10 cellular contexts compared by ENCODE assay signal in the genomic region with DNA sequence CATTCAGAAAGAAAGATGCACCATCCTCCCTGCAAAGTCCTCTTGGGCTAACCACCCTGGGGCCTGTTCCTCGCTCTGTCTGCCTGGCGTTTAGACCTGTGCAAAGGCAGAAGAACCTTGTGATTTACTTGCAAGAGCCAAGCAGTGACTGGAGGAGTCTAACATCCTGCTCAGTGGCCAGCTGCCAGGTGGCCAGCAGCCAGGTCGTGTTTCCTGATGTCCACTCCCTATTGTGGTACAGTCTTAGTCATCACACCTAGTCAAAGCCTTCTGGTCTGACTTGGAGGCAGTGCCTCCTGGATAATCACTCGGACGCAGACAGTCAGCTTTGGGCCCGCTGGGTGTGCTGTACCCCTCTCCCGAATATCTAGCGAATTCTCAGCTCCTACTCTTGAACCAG.
DNase-seq lines count a peak whose midpoint lies in the region; ATAC-seq, FAIRE-seq and TF ChIP-seq lines count a peak whose summit lies in the region.
"Had no signal": no experiment of that assay in that cellular context is flagged by ENCODE, and none has a peak within 500 bp of the region (broad histone marks: within the 10 kb centered on the region; RNA-seq: fewer than 3 reads in every experiment).

No MANE protein-coding gene starts in this region.

- CTCF ChIA-PET in endothelial cell of umbilical vein (lab: Charles Lee): interaction anchor here (1.4 to 5.2 kb wide), 3 partner anchors 592 to 749 kb away, joined by 5 to 51 read pairs (median 9); a partner anchor contains a TSS

- H3K9me1 ChIP-seq in endothelial cell of umbilical vein (replicated peaks; ENCODE audit: control insufficient read depth, extremely low read depth, insufficient read depth, low read length): no peaks in the 10 kb centered on the region

- dilution Hi-C loops in endothelial cell of umbilical vein (cut with MboI; ENCODE audit: extremely low pct_ligation_motif_present, low sequenced_read_pairs): no loop called here

- POLR2A ChIA-PET in endothelial cell of umbilical vein (lab: Charles Lee): no interaction called here

- no peaks in the 10 kb centered on the region for H4K20me1 ChIP-seq in endothelial cell of umbilical vein (replicated peaks; ENCODE audit: control insufficient read depth, extremely low read depth, insufficient read depth, low read length)

- no TSS peak for BruUV-seq in endothelial cell of umbilical vein (replicated peaks; lab: Mats Ljungman, UMichigan)

- intact Hi-C loops in endothelial cell of umbilical vein (cut with micrococcal nuclease): no loop called here

- H3K27me3 ChIP-seq in endothelial cell of umbilical vein (ENCODE audit: control insufficient read depth in 2 of 2, insufficient read depth in 2 of 2, low read length in 2 of 2): peaks cover 0 to under 1% of the 10 kb centered on the region in 2 experiments

- H3K9ac ChIP-seq in endothelial cell of umbilical vein (replicated peaks; ENCODE audit: extremely low read depth, insufficient read depth, low read length): no peak overlapping the region
- H3K9ac ChIP-seq: KMS-11 had no signal

- no peak overlapping the region for H2AFZ ChIP-seq in endothelial cell of umbilical vein (ENCODE audit: low read depth, low read length)

- DNase-seq in DMS53 (lab: John Stamatoyannopoulos, UW) (peak; percentile 80), NCI-H69 (lab: John Stamatoyannopoulos, UW) (peak; percentile 72), endothelial cell of umbilical vein (ENCODE audit: low read depth, low spot score) (peak; percentile 93), non-pigmented ciliary epithelial cell (ENCODE audit: low read depth) (peak; percentile 70), UCSD-AML1 (lab: John Stamatoyannopoulos, UW; ENCODE audit: unreplicated experiment) (no peak)
- no peak for DNase-seq in stimulated activated CD4-positive, alpha-beta T cell treated with anti-CD3 and anti-CD28 coated beads, Interleukin-4, amount 100 ng/mL, for 1 hour
- DNase-seq: effector CD4-positive, alpha-beta T cell had no signal

- ATAC-seq in HG02981 (IDR thresholded peaks at IDR 0.05; ENCODE audit: unreplicated experiment): no peak
- no peak for ATAC-seq in GM19328 (IDR thresholded peaks at IDR 0.05; ENCODE audit: unreplicated experiment)

- H3K4me2 ChIP-seq in endothelial cell of umbilical vein (ENCODE audit: insufficient read depth, low read length): no peak overlapping the region
- H3K4me2 ChIP-seq: KMS-11 had no signal

- no peaks in the 10 kb centered on the region for H3K9me3 ChIP-seq in endothelial cell of umbilical vein (replicated peaks; ENCODE audit: control insufficient read depth, insufficient read depth, low read length)

- H3K79me2 ChIP-seq in endothelial cell of umbilical vein (ENCODE audit: control insufficient read depth, insufficient read depth, low read length): no peaks in the 10 kb centered on the region

- no peak for TF ChIP-seq CTCF in endothelial cell of umbilical vein (IDR thresholded peaks at IDR 0.05; ENCODE audit: extremely low read depth in 1 of 2, insufficient read depth in 1 of 2, low read depth in 1 of 2, low read length in 2 of 2)

- TF ChIP-seq POLR2A in endothelial cell of umbilical vein (IDR thresholded peaks at IDR 0.05; ENCODE audit: low read depth, low read length): no peak

- H3K36me3 ChIP-seq in endothelial cell of umbilical vein (ENCODE audit: control insufficient read depth in 2 of 2, extremely low read depth in 1 of 2, insufficient read depth in 2 of 2, low read length in 2 of 2): no peaks in the 10 kb centered on the region

- peaks cover 8% of the 10 kb centered on the region for H3K4me1 ChIP-seq in endothelial cell of umbilical vein (ENCODE audit: control insufficient read depth, extremely low read depth, insufficient read depth, low read length)

- H3K4me3 ChIP-seq in endothelial cell of umbilical vein (replicated peaks in 1 of 3; ENCODE audit: insufficient read depth in 1 of 3, low read depth in 1 of 3, low read length in 3 of 3): no peak overlapping the region

- no peak overlapping the region for H3K27ac ChIP-seq in endothelial cell of umbilical vein (ENCODE audit: insufficient read depth, low read depth, low read length)
- H3K27ac ChIP-seq: KMS-11 had no signal

- FAIRE-seq in endothelial cell of umbilical vein (lab: Jason Lieb, UNC): peak; percentile 88

TF ChIP-seq in endothelial cell of umbilical vein, 7 proteins besides CTCF, POLR2A, EP300 and RAD21:
- TF ChIP-seq MYC (IDR thresholded peaks at IDR 0.05; ENCODE audit: low read depth, low read length) (no peak), EZH2 (IDR thresholded peaks at IDR 0.05; ENCODE audit: borderline replicate concordance, low read depth, low read length, severe bottlenecking) (no peak), POLR2AphosphoS5 (IDR thresholded peaks at IDR 0.05; ENCODE audit: insufficient read depth, low read depth, low read length) (peak; percentile 36), FOS (IDR thresholded peaks at IDR 0.05; ENCODE audit: borderline replicate concordance, insufficient read depth, low read length) (peak; percentile 60), JUN (IDR thresholded peaks at IDR 0.05; ENCODE audit: borderline replicate concordance, insufficient read depth, insufficient read length, low read depth) (peak; percentile 26), GATA2 (IDR thresholded peaks at IDR 0.05; ENCODE audit: insufficient read depth, insufficient read length, low read depth, low read length) (no peak)
- TF ChIP-seq, protein P1, sequence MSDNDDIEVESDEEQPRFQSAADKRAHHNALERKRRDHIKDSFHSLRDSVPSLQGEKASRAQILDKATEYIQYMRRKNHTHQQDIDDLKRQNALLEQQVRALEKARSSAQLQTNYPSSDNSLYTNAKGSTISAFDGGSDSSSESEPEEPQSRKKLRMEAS (IDR thresholded peaks at IDR 0.05; ENCODE audit: insufficient read depth, insufficient read length): no peak

Comparison
In these comparisons a context has a peak if more than half of its experiments do, and no peak if none do; other contexts are left out.
1. DNase-seq: peak in DMS53 (single experiment), NCI-H69 (single experiment), endothelial cell of umbilical vein (single experiment) and non-pigmented ciliary epithelial cell (single experiment); none in UCSD-AML1 (single experiment) and stimulated activated CD4-positive, alpha-beta T cell treated with anti-CD3 and anti-CD28 coated beads, Interleukin-4, amount 100 ng/mL, for 1 hour (single experiment).